Comparison of ENCODE assay signal across 14 cellular contexts in genomic region chr19:2625434-2625833, GRCh38.
A peak's percentile ranks its signal among the peaks of the same experiment; 100 is the strongest.
DNase-seq lines count a peak whose midpoint lies in the region; ATAC-seq and TF ChIP-seq lines count a peak whose summit lies in the region.
"Had no signal": no experiment of that assay in that cellular context is flagged by ENCODE, and none has a peak within 500 bp of the region (broad histone marks: within the 10 kb centered on the region; RNA-seq: fewer than 3 reads in every experiment).

No MANE protein-coding gene starts in this region.

- no peak overlapping the region for H3K9ac ChIP-seq in GM23248

- H3K4me1 ChIP-seq in CD4-positive, CD25-positive, alpha-beta regulatory T cell (ENCODE audit: control insufficient read depth, insufficient read depth, low read length, poor library complexity, severe bottlenecking) = peaks cover 39% of the 10 kb centered on the region
- peaks cover 3 to 71% (median 22%) of the 10 kb centered on the region in 12 donors for H3K4me1 ChIP-seq in heart left ventricle
- H3K4me1 ChIP-seq in neutrophil (ENCODE audit: control insufficient read depth in 1 of 2, insufficient read depth in 1 of 2, low read depth in 1 of 2, low read length in 1 of 2) = peaks cover 98 to 99% of the 10 kb centered on the region in 2 experiments
- H3K4me1 ChIP-seq in GM23248 (ENCODE audit: insufficient read depth) = peaks cover 10% of the 10 kb centered on the region
- H3K4me1 ChIP-seq: BE2C had no signal

- no peak overlapping the region for H3K4me2 ChIP-seq in GM23248 (ENCODE audit: unreplicated experiment)

- peaks cover 8% of the 10 kb centered on the region for H3F3A ChIP-seq in GM23248 (ENCODE audit: insufficient read depth)

- peaks cover 0 to 2% of the 10 kb centered on the region in 2 experiments for H3K9me3 ChIP-seq in CD4-positive, CD25-positive, alpha-beta regulatory T cell (ENCODE audit: control insufficient read depth in 2 of 2, low read length in 2 of 2)
- peaks cover 0 to 8% (median 2%) of the 10 kb centered on the region in 12 donors for H3K9me3 ChIP-seq in heart left ventricle
- H3K9me3 ChIP-seq in neutrophil = no peaks in the 10 kb centered on the region
- H3K9me3 ChIP-seq in GM23248 (ENCODE audit: low read depth) = no peaks in the 10 kb centered on the region

- H3K27ac Mint-ChIP-seq in CD4-positive, CD25-positive, alpha-beta regulatory T cell = peak overlapping the region in 2 of 3 donors; percentile 48 to 67
- H3K27ac Mint-ChIP-seq: activated T-helper 1 cell treated with anti-CD3 and anti-CD28 coated beads, Interleukin-12 subunit alpha, Interleukin-12 subunit beta, Interleukin-2, Interleukin-4 antibody, amounts not matched to agents 30 ng/mL and 10 ng/mL and 1 ng/mL, durations not matched to agents 14 hours and 24 hours and 36 hours; brain; progenitor cell of endocrine pancreas had no signal

- DNase-seq in CD4-positive, CD25-positive, alpha-beta regulatory T cell = no peak
- peak; percentile 53 to 57 for DNase-seq in NOMO-1 (lab: John Stamatoyannopoulos, UW; ENCODE audit: unreplicated experiment in 2 of 2)
- peak in 3 of 5 donors; percentile 40 to 66 (median 53) for DNase-seq in heart left ventricle
- no peak for DNase-seq in GM23248
- DNase-seq in NCI-H2171 (lab: John Stamatoyannopoulos, UW) = no peak
- no peak for DNase-seq in HUDEP-2 (lab: John Stamatoyannopoulos, UW; ENCODE audit: unreplicated experiment in 76 of 76)
- no peak for DNase-seq in RKO (ENCODE audit: low spot score)
- DNase-seq: BE2C, NCI-H1694, PC-3 had no signal

- H3K36me3 Mint-ChIP-seq in CD4-positive, CD25-positive, alpha-beta regulatory T cell = peaks cover 4% of the 10 kb centered on the region
- H3K36me3 Mint-ChIP-seq: brain had no signal

- H3K27me3 Mint-ChIP-seq in CD4-positive, CD25-positive, alpha-beta regulatory T cell = no peaks in the 10 kb centered on the region
- H3K27me3 Mint-ChIP-seq: progenitor cell of endocrine pancreas had no signal

- 78 to 84% (median 79%) methylated on average over 8 to 9 of the region's 9 CpGs for WGBS in heart left ventricle, 4 donors
- 78 to 81% methylated on average over 9 of the region's 9 CpGs for WGBS in GM23248 (ENCODE audit: low coverage in 1 of 2, low lambda C conversion rate in 2 of 2, missing lambda C conversion rate in 2 of 2), 2 experiments

- peaks cover 7 to 63% (median 41%) of the 10 kb centered on the region in 4 donors for H3K4me1 Mint-ChIP-seq in CD4-positive, CD25-positive, alpha-beta regulatory T cell

- no peaks in the 10 kb centered on the region for H3K27me3 ChIP-seq in CD4-positive, CD25-positive, alpha-beta regulatory T cell (ENCODE audit: control insufficient read depth, insufficient read depth, low read length)
- H3K27me3 ChIP-seq in heart left ventricle (no peaks in the 10 kb centered on the region), neutrophil (no peaks in the 10 kb centered on the region), GM23248 (replicated peaks; ENCODE audit: insufficient read depth) (no peaks in the 10 kb centered on the region)

- no peaks in the 10 kb centered on the region for H3K79me2 ChIP-seq in GM23248 (ENCODE audit: insufficient read depth)

- intact Hi-C loops in heart left ventricle (cut with DNase I) = no loop called here

- TF ChIP-seq POLR2A in heart left ventricle (IDR thresholded peaks at IDR 0.05) = no peak

- no peak for TF ChIP-seq CTCF in heart left ventricle (IDR thresholded peaks at IDR 0.05)
- TF ChIP-seq CTCF in neutrophil (IDR thresholded peaks at IDR 0.05) = no peak

- no peak for ATAC-seq in CD4-positive, CD25-positive, alpha-beta regulatory T cell (ENCODE audit: low read depth in 2 of 2)
- ATAC-seq in heart left ventricle = peak in 1 of 4 donors; percentile 25
- ATAC-seq: PC-3 had no signal

- in situ Hi-C loops in GM23248 (cut with MboI) = no loop called here

- no peak overlapping the region for H2AFZ ChIP-seq in GM23248

- H3K27ac ChIP-seq in CD4-positive, CD25-positive, alpha-beta regulatory T cell (ENCODE audit: insufficient read depth, low read length, poor library complexity, severe bottlenecking) = no peak overlapping the region
- H3K27ac ChIP-seq in heart left ventricle (peak overlapping the region in 7 of 12 donors; percentile 62 to 88 (median 80)), neutrophil (peak overlapping the region; percentile 99), GM23248 (no peak overlapping the region)

- no peaks in the 10 kb centered on the region for H3K9me2 ChIP-seq in GM23248 (ENCODE audit: insufficient read depth)

- H3K4me3 Mint-ChIP-seq in CD4-positive, CD25-positive, alpha-beta regulatory T cell = peak overlapping the region in 1 of 4 donors; percentile 68
- H3K4me3 Mint-ChIP-seq: activated T-helper 1 cell treated with anti-CD3 and anti-CD28 coated beads, Interleukin-12 subunit alpha, Interleukin-12 subunit beta, Interleukin-2, Interleukin-4 antibody, amounts not matched to agents 30 ng/mL and 10 ng/mL and 1 ng/mL, durations not matched to agents 14 hours and 24 hours and 36 hours; brain had no signal

- no peaks in the 10 kb centered on the region for H3K36me3 ChIP-seq in CD4-positive, CD25-positive, alpha-beta regulatory T cell (ENCODE audit: control insufficient read depth, insufficient read depth, low read length)
- H3K36me3 ChIP-seq in heart left ventricle = no peaks in the 10 kb centered on the region
- H3K36me3 ChIP-seq in neutrophil = no peaks in the 10 kb centered on the region
- H3K36me3 ChIP-seq in GM23248 (ENCODE audit: low read depth) = no peaks in the 10 kb centered on the region
- H3K36me3 ChIP-seq: BE2C had no signal

- peaks cover 0 to 8% (median 2%) of the 10 kb centered on the region in 7 donors for H3K9me3 Mint-ChIP-seq in CD4-positive, CD25-positive, alpha-beta regulatory T cell

- no peak overlapping the region for H3K4me3 ChIP-seq in CD4-positive, CD25-positive, alpha-beta regulatory T cell (ENCODE audit: low read depth, low read length)
- H3K4me3 ChIP-seq in heart left ventricle = no peak overlapping the region
- peak overlapping the region; percentile 17 to 32 for H3K4me3 ChIP-seq in neutrophil (ENCODE audit: low read depth in 1 of 2, low read length in 1 of 2)
- no peak overlapping the region for H3K4me3 ChIP-seq in GM23248

- no peaks in the 10 kb centered on the region for H4K20me1 ChIP-seq in GM23248 (ENCODE audit: insufficient read depth)

Comparison
In these comparisons a context has a peak if more than half of its experiments do, and no peak if none do; other contexts are left out.
1. DNase-seq: peak in NOMO-1 (2 of 2) and heart left ventricle (3 of 5); none in CD4-positive, CD25-positive, alpha-beta regulatory T cell (0 of 3), GM23248 (single experiment), NCI-H2171 (single experiment), HUDEP-2 (0 of 76) and RKO (single experiment).
2. H3K27ac ChIP-seq: peak in heart left ventricle (7 of 12) and neutrophil (single experiment); none in CD4-positive, CD25-positive, alpha-beta regulatory T cell (single experiment) and GM23248 (single experiment).
3. H3K4me3 ChIP-seq: peak in neutrophil (2 of 2); none in CD4-positive, CD25-positive, alpha-beta regulatory T cell (single experiment), heart left ventricle (0 of 12) and GM23248 (single experiment).